In genomic region chr2:216312441-216312840, GRCh38 we compare ENCODE assay signal across 28 cellular contexts. TPM values are rescaled to one million over a fixed set of nuclear protein-coding genes. Genes with fewer than 3 reads are reported as not detected.
DNase-seq lines count a peak whose midpoint lies in the region; ATAC-seq, FAIRE-seq and TF ChIP-seq lines count a peak whose summit lies in the region.
"Had no signal": no experiment of that assay in that cellular context is flagged by ENCODE, and none has a peak within 500 bp of the region (broad histone marks: within the 10 kb centered on the region; RNA-seq: fewer than 3 reads in every experiment).

No MANE protein-coding gene starts in this region.

- H3K27ac ChIP-seq in astrocyte (ENCODE audit: low read depth, low read length), result no peak overlapping the region
- H3K27ac ChIP-seq: KMS-11, SJCRH30 had no signal

- H3K4me1 Mint-ChIP-seq in astrocyte (ENCODE audit: low read depth, unreplicated experiment), result peaks cover 45% of the 10 kb centered on the region
- H3K4me1 Mint-ChIP-seq: CD4-positive, alpha-beta memory T cell; IgD-negative memory B cell; T-helper 17 cell had no signal

- no peaks in the 10 kb centered on the region for H3K9me3 Mint-ChIP-seq in astrocyte (ENCODE audit: unreplicated experiment)

- TF ChIP-seq CTCF in astrocyte (IDR thresholded peaks at IDR 0.05; ENCODE audit: insufficient read depth, low read depth, low read length), result no peak

- DNase-seq in DMS 273 treated with DMSO at 0.1 percent for 48 hours (lab: John Stamatoyannopoulos, UW) (peak; percentile 42), M059J (ENCODE audit: low read depth) (peak; percentile 40), astrocyte (ENCODE audit: low read depth) (peak; percentile 56), H4 (ENCODE audit: low spot score) (no peak), NCI-H1105 (lab: John Stamatoyannopoulos, UW) (no peak)
- DNase-seq: C1 segment of cervical spinal cord; CD4-positive, alpha-beta memory T cell; COR-L47; DMS79; NCI-H1092 treated with DMSO at 0.1 percent for 48 hours; NCI-H1436 treated with DMSO at 0.1 percent for 48 hours; NCI-H2029; NCI-H2227 treated with DMSO at 0.1 percent for 48 hours; NCI-H510A treated with DMSO at 0.1 percent for 48 hours; NCI-H774; PC-3; SJCRH30; T-helper 17 cell had no signal

- FAIRE-seq in astrocyte (lab: Jason Lieb, UNC) (peak; percentile 45), islet of Langerhans (lab: Jason Lieb, UNC) (peak; percentile 5)
- FAIRE-seq: A204.1, GM12892, H54 had no signal

- H3K79me2 ChIP-seq in astrocyte (ENCODE audit: insufficient read depth, low read length), result no peaks in the 10 kb centered on the region

- H3K9me3 ChIP-seq in astrocyte (ENCODE audit: insufficient read depth, low read depth, low read length), result no peaks in the 10 kb centered on the region
- H3K9me3 ChIP-seq: SJCRH30 had no signal

- H3K36me3 ChIP-seq in astrocyte (ENCODE audit: insufficient read depth, low read length), result no peaks in the 10 kb centered on the region
- H3K36me3 ChIP-seq: SJCRH30 had no signal

- H3K36me3 Mint-ChIP-seq in astrocyte (ENCODE audit: low read depth, unreplicated experiment), result peaks cover 6% of the 10 kb centered on the region
- H3K36me3 Mint-ChIP-seq: CD4-positive, alpha-beta memory T cell; IgD-negative memory B cell had no signal

- no peak overlapping the region for H3K4me2 ChIP-seq in astrocyte (ENCODE audit: low read length)
- H3K4me2 ChIP-seq: KMS-11 had no signal

- H3K27ac Mint-ChIP-seq in astrocyte (ENCODE audit: unreplicated experiment), result peak overlapping the region; percentile 64
- H3K27ac Mint-ChIP-seq: CD4-positive, alpha-beta memory T cell; IgD-negative memory B cell; T-helper 17 cell had no signal

- no peak overlapping the region for H2AFZ ChIP-seq in astrocyte (ENCODE audit: low read depth, low read length)

- no peaks in the 10 kb centered on the region for H4K20me1 ChIP-seq in astrocyte (ENCODE audit: insufficient read depth, low read length)

- ATAC-seq in HG02798 (IDR thresholded peaks at IDR 0.05; ENCODE audit: poor library complexity, unreplicated experiment) (no peak), HG03175 (IDR thresholded peaks at IDR 0.05; ENCODE audit: unreplicated experiment) (no peak)
- ATAC-seq: PC-3, Right ventricle myocardium inferior, SK-N-SH treated with all-trans-retinoic acid at 6 μM for 48 hours, T-helper 17 cell had no signal

- no peaks in the 10 kb centered on the region for H3K27me3 ChIP-seq in astrocyte (ENCODE audit: insufficient read depth, low read length)
- H3K27me3 ChIP-seq: SJCRH30 had no signal

- no peak overlapping the region for H3K4me3 Mint-ChIP-seq in astrocyte (ENCODE audit: unreplicated experiment)
- H3K4me3 Mint-ChIP-seq: CD4-positive, alpha-beta memory T cell; IgD-negative memory B cell; T-helper 17 cell had no signal

- H3K4me3 ChIP-seq in astrocyte (ENCODE audit: insufficient read depth, low read depth, low read length), result no peak overlapping the region
- H3K4me3 ChIP-seq: SJCRH30 had no signal

- peaks cover 34% of the 10 kb centered on the region for H3K4me1 ChIP-seq in astrocyte (ENCODE audit: insufficient read depth, low read length)

- no peak overlapping the region for H3K9ac ChIP-seq in astrocyte (ENCODE audit: low read length)
- H3K9ac ChIP-seq: KMS-11 had no signal

- no peaks in the 10 kb centered on the region for H3K27me3 Mint-ChIP-seq in astrocyte (ENCODE audit: low read depth, unreplicated experiment)

RNA-seq across cellular contexts. Expression of gene MARCHF4, which starts 59.8 kb away (rescaled TPM):
- 5.0 and 6.5 TPM in 2 replicates for total RNA-seq in M059J (2014; rRNA removed; shearing (Covaris generic))
- total RNA-seq in astrocyte, result 28.1 and 42.8 TPM in 2 replicates
- total RNA-seq in H4 (2014; rRNA removed; shearing (Covaris generic)), result 0.15 and 0.29 TPM in 2 replicates
- total RNA-seq: CD4-positive, alpha-beta memory T cell; SJCRH30; T-helper 17 cell had no signal

Comparison
In these comparisons a context has a peak if more than half of its experiments do, and no peak if none do; other contexts are left out.
1. DNase-seq: peak in DMS 273 treated with DMSO at 0.1 percent for 48 hours (single experiment), M059J (single experiment) and astrocyte (single experiment); none in H4 (single experiment) and NCI-H1105 (single experiment).